Comparison of ENCODE assay signal across 16 cellular contexts in genomic region chr10:117346574-117346973, GRCh38. TPM values are rescaled to one million over a fixed set of nuclear protein-coding genes. Genes with fewer than 3 reads are reported as not detected.
DNase-seq lines count a peak whose midpoint lies in the region; ATAC-seq, FAIRE-seq and TF ChIP-seq lines count a peak whose summit lies in the region.
"Had no signal": no experiment of that assay in that cellular context is flagged by ENCODE, and none has a peak within 500 bp of the region (broad histone marks: within the 10 kb centered on the region; RNA-seq: fewer than 3 reads in every experiment).

No MANE protein-coding gene starts in this region.

- CTCF ChIA-PET in A549 (lab: Yijun Ruan, JAX) = no interaction called here

- no peak overlapping the region for H3K4me3 ChIP-seq in A549
- peak overlapping the region; percentile 33; the same call in 1 of the 2 replicates for H3K4me3 ChIP-seq in HUES48 (ENCODE audit: low read depth, low read length)
- no peak overlapping the region for H3K4me3 ChIP-seq in colonic mucosa
- peak overlapping the region; percentile 57; the same call in 1 of the 2 replicates for H3K4me3 ChIP-seq in iPS-20b (ENCODE audit: low read length)
- H3K4me3 ChIP-seq: BLaER1 treated with 17β-estradiol and CSF1 and Interleukin-3, amounts not matched to agents 10 nM and 100 nM; SJSA1 had no signal

- H3K9ac ChIP-seq in HUES48 (ENCODE audit: low read depth, low read length) (0 out of 2 replicates have a peak overlapping the region, but pooled peaks have one; percentile 5), colonic mucosa (ENCODE audit: low read depth in 2 of 2, low read length in 2 of 2) (no peak overlapping the region), iPS-20b (ENCODE audit: low read depth, low read length) (peak overlapping the region; percentile 81; the same call in 1 of the 2 replicates)
- H3K9ac ChIP-seq: BLaER1 treated with 17β-estradiol and CSF1 and Interleukin-3, amounts not matched to agents 10 nM and 100 nM had no signal

- no peak for ATAC-seq in A549
- ATAC-seq in HG02884 (IDR thresholded peaks at IDR 0.05; ENCODE audit: unreplicated experiment) = no peak

- intact Hi-C loops in colonic mucosa (cut with DNase I) = no loop called here

- no peak for TF ChIP-seq POLR2A in A549 (IDR thresholded peaks at IDR 0.05; ENCODE audit: low read length)

- TF ChIP-seq EP300 in A549 (IDR thresholded peaks at IDR 0.05) = no peak

- FAIRE-seq in A549 (lab: Jason Lieb, UNC) = no peak
- FAIRE-seq: GM19239 had no signal

- H3K9me3 ChIP-seq in A549 (no peaks in the 10 kb centered on the region), HUES48 (ENCODE audit: control insufficient read depth, insufficient read depth, low read length) (no peaks in the 10 kb centered on the region), colonic mucosa (no peaks in the 10 kb centered on the region), iPS-20b (ENCODE audit: insufficient read depth, low read depth, low read length) (no peaks in the 10 kb centered on the region)
- H3K9me3 ChIP-seq: BLaER1 treated with 17β-estradiol and CSF1 and Interleukin-3, amounts not matched to agents 10 nM and 100 nM; SJSA1 had no signal

- H3K36me3 ChIP-seq in HUES48 (ENCODE audit: control insufficient read depth, insufficient read depth, low read length) (no peaks in the 10 kb centered on the region), colonic mucosa (no peaks in the 10 kb centered on the region), iPS-20b (ENCODE audit: insufficient read depth, low read depth, low read length) (no peaks in the 10 kb centered on the region)

- H3K27ac ChIP-seq in A549 (peak overlapping the region in 1 of 2 experiments; percentile 60; a peak in 3 of 6 replicates), HUES48 (ENCODE audit: low read depth, low read length) (peak overlapping the region; percentile 48), colonic mucosa (peak overlapping the region; percentile 50), iPS-20b (ENCODE audit: low read length) (peak overlapping the region; percentile 85)
- H3K27ac ChIP-seq: BLaER1 treated with 17β-estradiol and CSF1 and Interleukin-3, amounts not matched to agents 10 nM and 100 nM; SJSA1 had no signal

- H3K4me1 ChIP-seq in A549 = peaks cover 95% of the 10 kb centered on the region
- H3K4me1 ChIP-seq in HUES48 (ENCODE audit: control insufficient read depth, insufficient read depth, low read length) = peaks cover 65% of the 10 kb centered on the region
- H3K4me1 ChIP-seq in colonic mucosa = peaks cover 16% of the 10 kb centered on the region
- peaks cover 56% of the 10 kb centered on the region for H3K4me1 ChIP-seq in iPS-20b (ENCODE audit: insufficient read depth, low read length)

- 97% methylated on average over 3 of the region's 3 CpGs for WGBS in A549 (ENCODE audit: missing lambda C conversion rate)

- H3K4me2 ChIP-seq in A549 = peak overlapping the region; percentile 50; the same call in 1 of the 3 replicates
- H3K4me2 ChIP-seq: BLaER1 treated with 17β-estradiol and CSF1 and Interleukin-3, amounts not matched to agents 10 nM and 100 nM had no signal

- H3K27me3 ChIP-seq in HUES48 (ENCODE audit: control insufficient read depth, insufficient read depth, low read length) = no peaks in the 10 kb centered on the region
- H3K27me3 ChIP-seq in colonic mucosa = no peaks in the 10 kb centered on the region
- no peaks in the 10 kb centered on the region for H3K27me3 ChIP-seq in iPS-20b (ENCODE audit: insufficient read depth, low read length)
- H3K27me3 ChIP-seq: BLaER1 treated with 17β-estradiol and CSF1 and Interleukin-3, amounts not matched to agents 10 nM and 100 nM; SJSA1 had no signal

- no peak for TF ChIP-seq CTCF in A549 (IDR thresholded peaks at IDR 0.05)
- TF ChIP-seq CTCF in colonic mucosa (IDR thresholded peaks at IDR 0.05) = no peak

- POLR2A ChIA-PET in A549 (lab: Yijun Ruan, JAX) = no interaction called here

- DNase-seq in A549 (ENCODE audit: low read depth in 1 of 2, low spot score in 1 of 2) (no peak), colonic mucosa (peak; percentile 57), activated gamma-delta T cell treated with Interleukin-2 at 50 U/mL for 16 hours (no peak), GF-D8 (lab: John Stamatoyannopoulos, UW) (no peak), DMS79 (lab: John Stamatoyannopoulos, UW) (no peak)
- DNase-seq: MV-4-11, NCI-H1417, NCI-H187 treated with DMSO at 0.1 percent for 48 hours, NCI-H748 treated with DMSO at 0.1 percent for 48 hours, OCI-M1 had no signal

- TF ChIP-seq RAD21 in A549 (conservative IDR thresholded peaks at IDR 0.05 in 1 of 2, IDR thresholded peaks at IDR 0.05 in 1 of 2) = no peak

TF ChIP-seq in A549, 52 proteins besides CTCF, POLR2A, EP300 and RAD21:
- TF ChIP-seq HOXA7 (CRISPR knock-in tag; IDR thresholded peaks at IDR 0.05) = no peak
- no peak for TF ChIP-seq GATA3 (IDR thresholded peaks at IDR 0.05; ENCODE audit: borderline replicate concordance)
- TF ChIP-seq NR3C1 (IDR thresholded peaks at IDR 0.05) = no peak
- no peak for TF ChIP-seq USF2 (IDR thresholded peaks at IDR 0.05)
- TF ChIP-seq HEYL (CRISPR knock-in tag; IDR thresholded peaks at IDR 0.05) = no peak
- no peak for TF ChIP-seq ELK1 (IDR thresholded peaks at IDR 0.05; ENCODE audit: low read depth, low read length)
- TF ChIP-seq POLR2AphosphoS2 (conservative IDR thresholded peaks at IDR 0.05; ENCODE audit: low read length) = no peak
- TF ChIP-seq BHLHE40 (IDR thresholded peaks at IDR 0.05; ENCODE audit: low read depth, low read length) = no peak
- TF ChIP-seq SREBF2 (IDR thresholded peaks at IDR 0.05) = no peak
- no peak for TF ChIP-seq HOXB13 (CRISPR knock-in tag; IDR thresholded peaks at IDR 0.05; ENCODE audit: low read depth)
- TF ChIP-seq HOXB5 (CRISPR knock-in tag; IDR thresholded peaks at IDR 0.05) = no peak
- TF ChIP-seq KDM1A (IDR thresholded peaks at IDR 0.05; ENCODE audit: low read depth) = no peak
- no peak for TF ChIP-seq KDM5A (IDR thresholded peaks at IDR 0.05)
- no peak for TF ChIP-seq MAFK (IDR thresholded peaks at IDR 0.05; ENCODE audit: partially characterized antibody)
- no peak for TF ChIP-seq CEBPB (IDR thresholded peaks at IDR 0.05)
- no peak for TF ChIP-seq RFX5 (IDR thresholded peaks at IDR 0.05)
- TF ChIP-seq MYC (IDR thresholded peaks at IDR 0.05; ENCODE audit: borderline replicate concordance, low read length) = no peak
- TF ChIP-seq ZFP36 (IDR thresholded peaks at IDR 0.05; ENCODE audit: borderline replicate concordance, partially characterized antibody) = no peak
- no peak for TF ChIP-seq MAX (IDR thresholded peaks at IDR 0.05)
- TF ChIP-seq MAZ (IDR thresholded peaks at IDR 0.05; ENCODE audit: borderline replicate concordance, low read depth, low read length) = no peak

RNA-seq across cellular contexts. Expression of gene PDZD8, which starts 28.7 kb away (rescaled TPM):
- polyA plus RNA-seq in A549 (2011; rRNA removed) (76.1 and 76.7 TPM in 2 replicates), A549 (2017; fragmentation: RNase III; extraction: RNeasy Plus Mini Kit Qiagen cat#74134 plus additional on column Dnase treatment) (24.7 to 27.4 TPM (median 27.3 TPM) in 3 replicates)
- polyA plus RNA-seq in A549 (2012; cell fraction: cytosol; rRNA removed) = 10.0 and 11.2 TPM in 2 replicates
- 4.0 and 4.3 TPM in 2 replicates for polyA plus RNA-seq in A549 (2012; cell fraction: nucleus; rRNA removed)
- 90.9 and 93.1 TPM in 2 replicates for polyA minus RNA-seq in A549 (2011; rRNA and poly(A)+ RNA removed)
- 10 to 100 TPM; 68.5 to 82.0 TPM for total RNA-seq in colonic mucosa

Comparison
In these comparisons a context has a peak if more than half of its experiments do, and no peak if none do; other contexts are left out.
1. H3K4me3 ChIP-seq: peak in HUES48 (single experiment) and iPS-20b (single experiment); none in A549 (single experiment) and colonic mucosa (single experiment).
2. H3K9ac ChIP-seq: peak in HUES48 (single experiment) and iPS-20b (single experiment); none in colonic mucosa (0 of 2).